ENCODE assay signal across 16 cellular contexts in genomic region chr13:47798194-47798593, GRCh38.
DNase-seq lines count a peak whose midpoint lies in the region; ATAC-seq and TF ChIP-seq lines count a peak whose summit lies in the region.
"Had no signal": no experiment of that assay in that cellular context is flagged by ENCODE, and none has a peak within 500 bp of the region (broad histone marks: within the 10 kb centered on the region; RNA-seq: fewer than 3 reads in every experiment).

No MANE protein-coding gene starts in this region.

- no peak overlapping the region for H3K4me3 Mint-ChIP-seq in progenitor cell of endocrine pancreas (ENCODE audit: low read depth)
- H3K4me3 Mint-ChIP-seq: CD14-positive monocyte; CD4-positive, alpha-beta memory T cell; HFFc6 had no signal

- peaks cover 5% of the 10 kb centered on the region for H3K9me3 Mint-ChIP-seq in progenitor cell of endocrine pancreas (ENCODE audit: low read depth)
- H3K9me3 Mint-ChIP-seq: HFFc6 had no signal

- H3K9ac ChIP-seq in SK-N-MC (ENCODE audit: insufficient read length) = peak overlapping the region; percentile 3
- H3K9ac ChIP-seq: BLaER1 had no signal

- H3K27me3 ChIP-seq in BE2C = 0 out of 2 replicates have a peak, but pooled peaks cover 4% of the 10 kb centered on the region
- H3K27me3 ChIP-seq in osteoblast (ENCODE audit: insufficient read depth, low read length) = no peaks in the 10 kb centered on the region
- H3K27me3 ChIP-seq: BLaER1 had no signal

- H3K36me3 Mint-ChIP-seq in progenitor cell of endocrine pancreas (ENCODE audit: insufficient read depth) = no peaks in the 10 kb centered on the region
- H3K36me3 Mint-ChIP-seq: CD14-positive monocyte; CD4-positive, alpha-beta memory T cell had no signal

- no peak overlapping the region for H2AFZ ChIP-seq in osteoblast (ENCODE audit: low read length)

- H3K4me1 Mint-ChIP-seq in progenitor cell of endocrine pancreas (ENCODE audit: low read depth) = no peaks in the 10 kb centered on the region
- H3K4me1 Mint-ChIP-seq: CD14-positive monocyte; CD4-positive, alpha-beta memory T cell had no signal

- H3K36me3 ChIP-seq in BE2C (no peaks in the 10 kb centered on the region), SK-N-MC (ENCODE audit: insufficient read depth, low read length) (no peaks in the 10 kb centered on the region), osteoblast (ENCODE audit: insufficient read depth, low read length) (no peaks in the 10 kb centered on the region)
- H3K36me3 ChIP-seq: BLaER1 had no signal

- no peak overlapping the region for H3K27ac Mint-ChIP-seq in progenitor cell of endocrine pancreas
- H3K27ac Mint-ChIP-seq: CD4-positive, alpha-beta memory T cell; HFFc6 had no signal

- H4K20me1 ChIP-seq in osteoblast (ENCODE audit: insufficient read depth, low read length) = no peaks in the 10 kb centered on the region
- H4K20me1 ChIP-seq: BLaER1 had no signal

- H3K27me3 Mint-ChIP-seq in progenitor cell of endocrine pancreas = no peaks in the 10 kb centered on the region

- no peak overlapping the region for H3K27ac ChIP-seq in SK-N-MC
- no peak overlapping the region for H3K27ac ChIP-seq in osteoblast (ENCODE audit: low read depth, low read length)
- H3K27ac ChIP-seq: BLaER1, HL-60 had no signal

- intact Hi-C loops in left ventricle myocardium superior (cut with micrococcal nuclease) = no loop called here
- intact Hi-C loops in Right ventricle myocardium superior (cut with DNase I) = no loop called here

- peak; percentile 20 for DNase-seq in left ventricle myocardium superior
- no peak for DNase-seq in Right ventricle myocardium superior
- peak; percentile 14 for DNase-seq in BE2C
- DNase-seq in SK-N-MC (ENCODE audit: low read depth, low spot score) = no peak
- DNase-seq in osteoblast (ENCODE audit: insufficient read length, low spot score, missing footprints) = peak; percentile 17
- no peak for DNase-seq in progenitor cell of endocrine pancreas (ENCODE audit: low spot score, unreplicated experiment)
- DNase-seq in UCSD-AML1 (lab: John Stamatoyannopoulos, UW; ENCODE audit: unreplicated experiment) = no peak
- DNase-seq: Calu3; CD4-positive, alpha-beta memory T cell; DND-41; GOT3; HFFc6 had no signal

- H3K79me2 ChIP-seq in osteoblast (ENCODE audit: insufficient read depth, low read length) = no peaks in the 10 kb centered on the region

- H3K9me3 ChIP-seq in BE2C (no peaks in the 10 kb centered on the region), SK-N-MC (ENCODE audit: low read depth, low read length) (no peaks in the 10 kb centered on the region), osteoblast (ENCODE audit: low read depth, low read length) (no peaks in the 10 kb centered on the region)

- H3K4me1 ChIP-seq in BE2C (no peaks in the 10 kb centered on the region), osteoblast (ENCODE audit: insufficient read depth, low read length) (no peaks in the 10 kb centered on the region)
- H3K4me1 ChIP-seq: BLaER1 had no signal

- no peak for TF ChIP-seq CTCF in BE2C (IDR thresholded peaks at IDR 0.05; ENCODE audit: low read depth, low read length)
- TF ChIP-seq CTCF in osteoblast (IDR thresholded peaks at IDR 0.05; ENCODE audit: extremely low read depth, low read depth, low read length) = no peak
- no peak for TF ChIP-seq CTCF in progenitor cell of endocrine pancreas (IDR thresholded peaks at IDR 0.05; ENCODE audit: unreplicated experiment)

- no peak overlapping the region for H3K4me2 ChIP-seq in osteoblast (ENCODE audit: insufficient read depth, low read length)
- H3K4me2 ChIP-seq: BLaER1 had no signal

- ATAC-seq in left ventricle myocardium superior = no peak
- no peak for ATAC-seq in Right ventricle myocardium superior (ENCODE audit: poor library complexity)

- H3K4me3 ChIP-seq in BE2C (ENCODE audit: low read depth, low read length) = no peak overlapping the region
- no peak overlapping the region for H3K4me3 ChIP-seq in SK-N-MC
- H3K4me3 ChIP-seq in osteoblast (ENCODE audit: insufficient read depth, low read length) = no peak overlapping the region
- H3K4me3 ChIP-seq: BLaER1, GM12878 had no signal

Comparison
In these comparisons a context has a peak if more than half of its experiments do, and no peak if none do; other contexts are left out.
1. DNase-seq: peak in left ventricle myocardium superior (single experiment), BE2C (single experiment) and osteoblast (single experiment); none in Right ventricle myocardium superior (single experiment), SK-N-MC (single experiment), progenitor cell of endocrine pancreas (single experiment) and UCSD-AML1 (single experiment).